ENCODE assay signal across 24 cellular contexts in the genomic region with DNA sequence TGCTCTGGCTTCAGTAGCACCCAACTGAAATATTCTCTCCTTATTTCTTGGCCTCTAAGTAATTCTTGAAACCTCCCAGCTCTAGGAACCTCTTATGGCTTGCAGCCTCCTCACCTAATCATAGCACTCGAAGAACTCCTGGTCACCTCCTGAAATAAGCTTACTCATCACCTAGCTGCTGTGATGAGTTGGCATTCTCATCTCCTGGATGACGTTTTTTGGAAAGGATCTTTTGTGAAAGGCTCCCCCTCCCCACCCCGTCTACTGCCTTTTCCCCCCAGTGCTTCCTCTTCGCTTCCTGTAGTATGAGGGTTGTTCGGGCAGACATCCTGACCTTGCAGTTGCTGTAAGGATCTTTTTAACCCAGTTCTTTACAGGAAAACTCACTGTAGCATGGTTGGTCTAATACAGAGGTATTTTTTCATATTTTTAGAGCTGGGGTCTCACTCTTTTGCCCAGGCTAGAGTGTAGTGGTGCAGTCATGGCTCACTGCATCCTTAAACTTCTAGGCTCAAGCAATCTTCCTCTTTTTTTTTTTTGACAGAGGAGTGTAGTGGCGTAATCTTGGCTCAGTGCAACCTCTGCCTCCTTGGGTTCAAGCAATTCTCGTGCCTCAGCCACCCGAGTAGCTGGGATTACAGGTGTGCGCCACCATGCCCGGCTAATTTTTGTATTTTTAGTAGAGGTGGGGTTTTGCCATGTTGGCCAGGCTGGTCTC. TPM values are rescaled to one million over a fixed set of nuclear protein-coding genes. Genes with fewer than 3 reads are reported as not detected.
DNase-seq lines count a peak whose midpoint lies in the region; TF ChIP-seq lines count a peak whose summit lies in the region.
"Had no signal": no experiment of that assay in that cellular context is flagged by ENCODE, and none has a peak within 500 bp of the region (broad histone marks: within the 10 kb centered on the region; RNA-seq: fewer than 3 reads in every experiment).

No MANE protein-coding gene starts in this region.

- H3K4me1 ChIP-seq in osteoblast (ENCODE audit: insufficient read depth, low read length) (peaks cover 12% of the 10 kb centered on the region), ovary (ENCODE audit: insufficient read depth) (no peaks in the 10 kb centered on the region)

- peak; percentile 49 for DNase-seq in CD14-positive monocyte (ENCODE audit: low spot score)
- peak; percentile 18 for DNase-seq in MV-4-11 (lab: John Stamatoyannopoulos, UW)
- peak; percentile 78 for DNase-seq in dermis blood vessel endothelial cell
- peak; percentile 58 for DNase-seq in osteoblast (ENCODE audit: insufficient read length, low spot score, missing footprints)
- no peak for DNase-seq in NCI-H446 treated with DMSO at 0.1 percent for 48 hours (lab: John Stamatoyannopoulos, UW)
- DNase-seq in activated CD8-positive, alpha-beta memory T cell treated with anti-CD3 and anti-CD28 coated beads for 24 hours = no peak
- DNase-seq in ovary = no peak
- DNase-seq: activated CD4-positive, CD25-positive, alpha-beta regulatory T cell; activated CD8-positive, alpha-beta T cell treated with anti-CD3 and anti-CD28 coated beads for 36 hours; activated naive CD4-positive, alpha-beta T cell treated with Interleukin-2 at 50 U/mL for 16 hours; activated T-cell treated with anti-CD3 and anti-CD28 coated beads, Interleukin-2, amount 50 U/mL, for 1 hour; amniotic stem cell; HFFc6; hippocampal formation; IMR-90; MG63; NCI-H187 treated with DMSO at 0.1 percent for 48 hours; NCI-H2227 treated with DMSO at 0.1 percent for 48 hours; NCI-H82; sigmoid colon; SK-N-SH; T-helper 9 cell had no signal

- TF ChIP-seq CTCF in CD14-positive monocyte (IDR thresholded peaks at IDR 0.05) (no peak), osteoblast (IDR thresholded peaks at IDR 0.05; ENCODE audit: extremely low read depth, low read depth, low read length) (no peak), ovary (IDR thresholded peaks at IDR 0.05) (no peak)

- peaks cover 2% of the 10 kb centered on the region for H4K20me1 ChIP-seq in osteoblast (ENCODE audit: insufficient read depth, low read length)

- TF ChIP-seq POLR2A in ovary (IDR thresholded peaks at IDR 0.05) = no peak

- H3K9me3 ChIP-seq in osteoblast (ENCODE audit: low read depth, low read length) = no peaks in the 10 kb centered on the region
- no peaks in the 10 kb centered on the region for H3K9me3 ChIP-seq in ovary
- H3K9me3 ChIP-seq: MG63, sigmoid colon, SK-N-SH had no signal

- H3K27ac ChIP-seq in osteoblast (ENCODE audit: low read depth, low read length) (no peak overlapping the region), ovary (no peak overlapping the region)
- H3K27ac ChIP-seq: sigmoid colon had no signal

- peaks cover 0 to 3% (median 0%) of the 10 kb centered on the region in 3 donors for H3K27me3 Mint-ChIP-seq in CD14-positive monocyte (ENCODE audit: low read depth in 3 of 3)
- H3K27me3 Mint-ChIP-seq: activated CD8-positive, alpha-beta T cell treated with anti-CD3 and anti-CD28 coated beads for 36 hours had no signal

- peak overlapping the region; percentile 92 to 99 (median 95) for H3K27ac Mint-ChIP-seq in CD14-positive monocyte
- H3K27ac Mint-ChIP-seq: activated CD8-positive, alpha-beta T cell treated with anti-CD3 and anti-CD28 coated beads for 36 hours; HFFc6; stimulated activated effector memory CD8-positive, alpha-beta T cell treated with anti-CD3 and anti-CD28 coated beads, Interleukin-12 subunit alpha, Interleukin-12 subunit beta, amount 100 ng/mL, for 72 hours had no signal

- no peaks in the 10 kb centered on the region for H3K79me2 ChIP-seq in osteoblast (ENCODE audit: insufficient read depth, low read length)

- H3K36me3 Mint-ChIP-seq in CD14-positive monocyte = peaks cover 42 to 61% of the 10 kb centered on the region in 2 donors
- H3K36me3 Mint-ChIP-seq: stimulated activated effector memory CD8-positive, alpha-beta T cell treated with anti-CD3 and anti-CD28 coated beads, Interleukin-12 subunit alpha, Interleukin-12 subunit beta, amount 100 ng/mL, for 72 hours had no signal

- H2AFZ ChIP-seq in osteoblast (ENCODE audit: low read length) = no peak overlapping the region

- peaks cover 0 to 6% (median 0%) of the 10 kb centered on the region in 7 donors for H3K9me3 Mint-ChIP-seq in CD14-positive monocyte
- H3K9me3 Mint-ChIP-seq: activated CD8-positive, alpha-beta T cell treated with anti-CD3 and anti-CD28 coated beads for 36 hours; HFFc6; stimulated activated effector memory CD8-positive, alpha-beta T cell treated with anti-CD3 and anti-CD28 coated beads, Interleukin-12 subunit alpha, Interleukin-12 subunit beta, amount 100 ng/mL, for 72 hours had no signal

- no peak for TF ChIP-seq EP300 in ovary (IDR thresholded peaks at IDR 0.05)

- H3K4me2 ChIP-seq in osteoblast (ENCODE audit: insufficient read depth, low read length) = no peak overlapping the region
- H3K4me2 ChIP-seq: SK-N-SH had no signal

- peaks cover 87% of the 10 kb centered on the region for H3K4me1 Mint-ChIP-seq in CD14-positive monocyte

- intact Hi-C loops in CD14-positive monocyte (cut with micrococcal nuclease) (no loop called here), ovary (cut with DNase I) (no loop called here)

- no peaks in the 10 kb centered on the region for H3K36me3 ChIP-seq in osteoblast (ENCODE audit: insufficient read depth, low read length)
- H3K36me3 ChIP-seq in ovary = no peaks in the 10 kb centered on the region
- H3K36me3 ChIP-seq: MG63, sigmoid colon had no signal

- H3K27me3 ChIP-seq in osteoblast (ENCODE audit: insufficient read depth, low read length) = no peaks in the 10 kb centered on the region
- H3K27me3 ChIP-seq in ovary = no peaks in the 10 kb centered on the region
- H3K27me3 ChIP-seq: MG63, sigmoid colon had no signal

- H3K4me3 ChIP-seq in osteoblast (ENCODE audit: insufficient read depth, low read length) (no peak overlapping the region), ovary (no peak overlapping the region)
- H3K4me3 ChIP-seq: lung, MG63, sigmoid colon had no signal

- H3K4me3 Mint-ChIP-seq in CD14-positive monocyte = peak overlapping the region in 1 of 2 donors; percentile 70
- H3K4me3 Mint-ChIP-seq: activated CD8-positive, alpha-beta T cell treated with anti-CD3 and anti-CD28 coated beads for 36 hours; HFFc6; stimulated activated effector memory CD8-positive, alpha-beta T cell treated with anti-CD3 and anti-CD28 coated beads, Interleukin-12 subunit alpha, Interleukin-12 subunit beta, amount 100 ng/mL, for 72 hours had no signal

- 87 to 91% (median 87%) methylated on average over 10 of the region's 10 CpGs for WGBS in ovary, 3 donors

RNA-seq across cellular contexts. Expression of a gene that starts 41.8 kb away (rescaled TPM):
- polyA plus RNA-seq in CD14-positive monocyte = 10 to 100 TPM; 26.5 to 28.7 TPM
- 49.9 and 51.7 TPM in 2 replicates for total RNA-seq in dermis blood vessel endothelial cell
- 6.2 and 7.6 TPM in 2 replicates for total RNA-seq in osteoblast
- total RNA-seq in ovary = 10 to 100 TPM in 4 of 7 donors, 1 to 10 TPM in 3; 7.1 to 47.1 (median 16.2) TPM
- polyA plus RNA-seq in ovary = 10 to 100 TPM in 1 of 2 donors, 1 to 10 TPM in 1; 1.9 to 12.0 TPM

Comparison
In these comparisons a context has a peak if more than half of its experiments do, and no peak if none do; other contexts are left out.
1. DNase-seq: peak in CD14-positive monocyte (single experiment), MV-4-11 (single experiment), dermis blood vessel endothelial cell (single experiment) and osteoblast (single experiment); none in NCI-H446 treated with DMSO at 0.1 percent for 48 hours (single experiment), activated CD8-positive, alpha-beta memory T cell treated with anti-CD3 and anti-CD28 coated beads for 24 hours (single experiment) and ovary (0 of 5).